ENCODE assay signal across 28 cellular contexts in genomic region chr11:68179847-68180246, GRCh38. TPM values are rescaled to one million over a fixed set of nuclear protein-coding genes. Genes with fewer than 3 reads are reported as not detected.
DNase-seq lines count a peak whose midpoint lies in the region; ATAC-seq, FAIRE-seq and TF ChIP-seq lines count a peak whose summit lies in the region.
"Had no signal": no experiment of that assay in that cellular context is flagged by ENCODE, and none has a peak within 500 bp of the region (broad histone marks: within the 10 kb centered on the region; RNA-seq: fewer than 3 reads in every experiment).

No MANE protein-coding gene starts in this region.

- no peak overlapping the region for H4K91ac ChIP-seq in IMR-90 (ENCODE audit: insufficient read depth, low read depth, low read length)

- H3K4me1 Mint-ChIP-seq in activated T-helper 1 cell treated with anti-CD3 and anti-CD28 coated beads, Interleukin-12 subunit alpha, Interleukin-12 subunit beta, Interleukin-2, Interleukin-4 antibody, amounts not matched to agents 30 ng/mL and 10 ng/mL and 1 ng/mL, durations not matched to agents 14 hours and 24 hours and 36 hours (ENCODE audit: low read depth): peaks cover 4% of the 10 kb centered on the region
- H3K4me1 Mint-ChIP-seq: CD14-positive monocyte; CD8-positive, alpha-beta memory T cell had no signal

- POLR2A ChIA-PET in IMR-90 (lab: Charles Lee; ENCODE audit: unreplicated experiment) (no interaction called here), K562 (lab: Yijun Ruan, JAX) (interaction anchor here (0.8 kb wide), 1 partner anchor 12 kb away, joined by 4 read pairs; no protein-coding TSS in a partner anchor)

- H3K4me1 ChIP-seq in cardiac muscle cell (ENCODE audit: low read depth) (peaks cover 7% of the 10 kb centered on the region), IMR-90 (ENCODE audit: control insufficient read depth, insufficient read depth, low read length) (peaks cover 3% of the 10 kb centered on the region), K562 (replicated peaks in 1 of 2; ENCODE audit: control insufficient read depth in 2 of 2, insufficient read depth in 2 of 2, low read length in 2 of 2) (no peaks in the 10 kb centered on the region), thyroid gland (peaks cover 29 to 35% of the 10 kb centered on the region in 2 donors)
- H3K4me1 ChIP-seq: BE2C, HAP-1 had no signal

- TF ChIP-seq CTCF in cardiac muscle cell (IDR thresholded peaks at IDR 0.05; ENCODE audit: low read depth, low read length): no peak
- TF ChIP-seq CTCF in IMR-90 (conservative IDR thresholded peaks at IDR 0.05; ENCODE audit: low read depth, low read length): no peak
- no peak for TF ChIP-seq CTCF in K562 (IDR thresholded peaks at IDR 0.05 in 2 of 3, conservative IDR thresholded peaks at IDR 0.05 in 1 of 3; ENCODE audit: insufficient read depth in 2 of 3, low read depth in 1 of 3, low read length in 3 of 3)
- no peak for TF ChIP-seq CTCF in thyroid gland (IDR thresholded peaks at IDR 0.05)

- no peak overlapping the region for H2AK5ac ChIP-seq in IMR-90 (ENCODE audit: low read depth, low read length)

- no peak overlapping the region for H3K4ac ChIP-seq in IMR-90 (ENCODE audit: low read depth, low read length)

- H2AK9ac ChIP-seq in IMR-90 (replicated peaks; ENCODE audit: low read depth, low read length, poor library complexity): no peak overlapping the region

- peaks cover 0 to 3% of the 10 kb centered on the region in 2 experiments; a peak in 2 of 4 replicates for H3K79me1 ChIP-seq in IMR-90 (ENCODE audit: low read depth in 1 of 2, low read length in 2 of 2)

- H3K4me3 Mint-ChIP-seq in activated T-helper 1 cell treated with anti-CD3 and anti-CD28 coated beads, Interleukin-12 subunit alpha, Interleukin-12 subunit beta, Interleukin-2, Interleukin-4 antibody, amounts not matched to agents 30 ng/mL and 10 ng/mL and 1 ng/mL, durations not matched to agents 14 hours and 24 hours and 36 hours: no peak overlapping the region
- H3K4me3 Mint-ChIP-seq: CD14-positive monocyte; CD4-positive, alpha-beta T cell; CD8-positive, alpha-beta memory T cell; HFFc6 had no signal

- no TSS peak for BruUV-seq in IMR-90 (replicated peaks; lab: Mats Ljungman, UMichigan)
- no TSS peak for BruUV-seq in K562 (replicated peaks; lab: Mats Ljungman, UMichigan)

- H3K4me3 ChIP-seq in cardiac muscle cell: no peak overlapping the region
- no peak overlapping the region for H3K4me3 ChIP-seq in IMR-90 (ENCODE audit: insufficient read depth, low read depth, low read length)
- no peak overlapping the region for H3K4me3 ChIP-seq in K562
- H3K4me3 ChIP-seq in thyroid gland (replicated peaks in 1 of 3): no peak overlapping the region
- H3K4me3 ChIP-seq: BLaER1 treated with 17β-estradiol and CSF1 and Interleukin-3, amounts not matched to agents 10 nM and 100 nM; GM23248; HAP-1 had no signal

- no peak overlapping the region for H2AFZ ChIP-seq in IMR-90 (replicated peaks; ENCODE audit: low read length, poor library complexity)
- H2AFZ ChIP-seq in K562 (ENCODE audit: low read depth, low read length): no peak overlapping the region
- H2AFZ ChIP-seq: GM23248 had no signal

- H3K36me3 Mint-ChIP-seq in activated T-helper 1 cell treated with anti-CD3 and anti-CD28 coated beads, Interleukin-12 subunit alpha, Interleukin-12 subunit beta, Interleukin-2, Interleukin-4 antibody, amounts not matched to agents 30 ng/mL and 10 ng/mL and 1 ng/mL, durations not matched to agents 14 hours and 24 hours and 36 hours (ENCODE audit: low read depth): peaks cover 23% of the 10 kb centered on the region

- H3K9me3 Mint-ChIP-seq in activated T-helper 1 cell treated with anti-CD3 and anti-CD28 coated beads, Interleukin-12 subunit alpha, Interleukin-12 subunit beta, Interleukin-2, Interleukin-4 antibody, amounts not matched to agents 30 ng/mL and 10 ng/mL and 1 ng/mL, durations not matched to agents 14 hours and 24 hours and 36 hours: no peaks in the 10 kb centered on the region
- H3K9me3 Mint-ChIP-seq: CD14-positive monocyte; CD4-positive, alpha-beta T cell; CD8-positive, alpha-beta memory T cell; HFFc6 had no signal

- no peak for DNase-seq in cardiac muscle cell (ENCODE audit: low read depth in 1 of 2, low spot score in 1 of 2)
- no peak for DNase-seq in left ventricle myocardium superior
- DNase-seq in IMR-90: no peak
- no peak for DNase-seq in K562 (ENCODE audit: extremely low read depth in 1 of 4, low spot score in 3 of 4)
- no peak for DNase-seq in thyroid gland
- DNase-seq in NCI-H1092 (lab: John Stamatoyannopoulos, UW): no peak
- DNase-seq in activated T-helper 1 cell treated with anti-CD3 and anti-CD28 coated beads, Interleukin-12 subunit alpha, Interleukin-12 subunit beta, Interleukin-2, Interleukin-4 antibody, amounts not matched to agents 30 ng/mL and 10 ng/mL and 1 ng/mL, durations not matched to agents 14 hours and 24 hours and 36 hours (ENCODE audit: low spot score): no peak
- DNase-seq: ACHN; AML-193; BE2C; CD4-positive, alpha-beta T cell; CD8-positive, alpha-beta memory T cell; DMS 273 treated with DMSO at 0.1 percent for 48 hours; DMS79; EL; GDM1; GM23248; HFFc6 had no signal

- H3K27me3 Mint-ChIP-seq in activated T-helper 1 cell treated with anti-CD3 and anti-CD28 coated beads, Interleukin-12 subunit alpha, Interleukin-12 subunit beta, Interleukin-2, Interleukin-4 antibody, amounts not matched to agents 30 ng/mL and 10 ng/mL and 1 ng/mL, durations not matched to agents 14 hours and 24 hours and 36 hours (ENCODE audit: insufficient read depth): no peaks in the 10 kb centered on the region
- H3K27me3 Mint-ChIP-seq: CD4-positive, alpha-beta T cell; CD8-positive, alpha-beta memory T cell had no signal

- no peak overlapping the region for H3K27ac Mint-ChIP-seq in activated T-helper 1 cell treated with anti-CD3 and anti-CD28 coated beads, Interleukin-12 subunit alpha, Interleukin-12 subunit beta, Interleukin-2, Interleukin-4 antibody, amounts not matched to agents 30 ng/mL and 10 ng/mL and 1 ng/mL, durations not matched to agents 14 hours and 24 hours and 36 hours
- H3K27ac Mint-ChIP-seq: CD4-positive, alpha-beta T cell; HFFc6 had no signal

- H3K4me2 ChIP-seq in IMR-90 (ENCODE audit: low read depth, low read length) (no peak overlapping the region), K562 (ENCODE audit: insufficient read depth, low read length) (no peak overlapping the region)
- H3K4me2 ChIP-seq: BLaER1 treated with 17β-estradiol and CSF1 and Interleukin-3, amounts not matched to agents 10 nM and 100 nM had no signal

- ATAC-seq in left ventricle myocardium superior (no peak), IMR-90 (ENCODE audit: low read depth) (no peak), K562 (no peak), GM19395 (IDR thresholded peaks at IDR 0.05; ENCODE audit: unreplicated experiment) (no peak)

- H3K9ac ChIP-seq in IMR-90 (ENCODE audit: low read depth, low read length): no peak overlapping the region
- H3K9ac ChIP-seq in K562 (ENCODE audit: insufficient read depth in 1 of 2, low read depth in 2 of 2, low read length in 2 of 2): no peak overlapping the region
- H3K9ac ChIP-seq: GM23248 had no signal

- H3K27ac ChIP-seq in cardiac muscle cell (peak overlapping the region; percentile 34), IMR-90 (ENCODE audit: insufficient read depth, low read length) (no peak overlapping the region), K562 (ENCODE audit: extremely low read depth, low read depth, low read length) (no peak overlapping the region), thyroid gland (peak overlapping the region; percentile 71 to 84 (median 78))
- H3K27ac ChIP-seq: 22Rv1; BLaER1 treated with 17β-estradiol and CSF1 and Interleukin-3, amounts not matched to agents 10 nM and 100 nM; GM23248 had no signal

- no peak overlapping the region for H3K23ac ChIP-seq in IMR-90 (ENCODE audit: low read depth, low read length)

- in situ Hi-C loops in IMR-90 (cut with MboI; ENCODE audit: low sequenced_read_pairs) (loop anchor here (10.0 kb wide), 1 partner anchor 115 kb away; no protein-coding TSS in a partner anchor), K562 (cut with MboI) (no loop called here)

- H4K20me1 ChIP-seq in IMR-90 (ENCODE audit: insufficient read depth, low read length) (no peaks in the 10 kb centered on the region; the same call in 1 of the 2 replicates), K562 (replicated peaks; ENCODE audit: control insufficient read depth, insufficient read depth, low read length) (no peaks in the 10 kb centered on the region)

- no peak overlapping the region for H3K18ac ChIP-seq in IMR-90 (ENCODE audit: low read depth, low read length)

- H3K79me2 ChIP-seq in K562 (ENCODE audit: control insufficient read depth, insufficient read depth, low read length): no peaks in the 10 kb centered on the region

- intact Hi-C loops in left ventricle myocardium superior (cut with micrococcal nuclease) (no loop called here), IMR-90 (cut with micrococcal nuclease) (no loop called here), K562 (cut with micrococcal nuclease) (no loop called here), thyroid gland (cut with DNase I) (no loop called here)
- intact Hi-C loops in activated T-helper 1 cell treated with anti-CD3 and anti-CD28 coated beads, Interleukin-12 subunit alpha, Interleukin-12 subunit beta, Interleukin-2, Interleukin-4 antibody, amounts not matched to agents 30 ng/mL and 10 ng/mL and 1 ng/mL, durations not matched to agents 14 hours and 24 hours and 36 hours (cut with micrococcal nuclease): no loop called here

- no peak overlapping the region for H2BK20ac ChIP-seq in IMR-90 (ENCODE audit: low read depth, low read length)

- no peak overlapping the region for H4K8ac ChIP-seq in IMR-90 (ENCODE audit: low read depth in 2 of 2, low read length in 2 of 2)

- no peak overlapping the region for H3K56ac ChIP-seq in IMR-90 (ENCODE audit: extremely low read depth, insufficient read depth, low read length)

- H2BK15ac ChIP-seq in IMR-90 (ENCODE audit: low read depth, low read length): no peak overlapping the region

- TF ChIP-seq RAD21 in IMR-90 (IDR thresholded peaks at IDR 0.05; ENCODE audit: low read length) (no peak), K562 (CRISPR knock-in tag; conservative IDR thresholded peaks at IDR 0.05 in 1 of 2, IDR thresholded peaks at IDR 0.05 in 1 of 2) (no peak)

- dilution Hi-C loops in IMR-90 (cut with HindIII; ENCODE audit: low sequenced_read_pairs, unreplicated experiment): no loop called here

- no peaks in the 10 kb centered on the region for H3K27me3 ChIP-seq in cardiac muscle cell
- H3K27me3 ChIP-seq in IMR-90 (ENCODE audit: control insufficient read depth, insufficient read depth, low read length): no peaks in the 10 kb centered on the region
- no peaks in the 10 kb centered on the region for H3K27me3 ChIP-seq in K562 (ENCODE audit: control insufficient read depth in 2 of 2, insufficient read depth in 2 of 2, low read length in 2 of 2)
- H3K27me3 ChIP-seq in thyroid gland: no peaks in the 10 kb centered on the region
- H3K27me3 ChIP-seq: BE2C; BLaER1 treated with 17β-estradiol and CSF1 and Interleukin-3, amounts not matched to agents 10 nM and 100 nM had no signal

- H2BK5ac ChIP-seq in IMR-90 (ENCODE audit: low read depth, low read length, poor library complexity, severe bottlenecking): no peak overlapping the region

- CTCF ChIA-PET in IMR-90 (lab: Yijun Ruan, JAX): no interaction called here
- CTCF ChIA-PET in K562 (lab: Yijun Ruan, JAX; ENCODE audit: low intra/inter-chr PET ratio): no interaction called here

- H3K36me3 ChIP-seq in cardiac muscle cell (peaks cover 45% of the 10 kb centered on the region), IMR-90 (ENCODE audit: control insufficient read depth, insufficient read depth, low read length) (peaks cover 30% of the 10 kb centered on the region), K562 (ENCODE audit: control insufficient read depth, insufficient read depth, low read length) (peaks cover 39% of the 10 kb centered on the region), thyroid gland (peaks cover 7 to 19% of the 10 kb centered on the region in 2 donors)

- no peak for TF ChIP-seq POLR2A in IMR-90 (IDR thresholded peaks at IDR 0.05; ENCODE audit: low read depth, low read length)
- no peak for TF ChIP-seq POLR2A in K562 (conservative IDR thresholded peaks at IDR 0.05)
- TF ChIP-seq POLR2A in thyroid gland (IDR thresholded peaks at IDR 0.05): no peak

- FAIRE-seq in K562 (lab: Jason Lieb, UNC): no peak
- FAIRE-seq: A204.1, D721Med, GM12891, GM18507, H54 had no signal

- H3K9me3 ChIP-seq in cardiac muscle cell (ENCODE audit: low read depth) (no peaks in the 10 kb centered on the region), IMR-90 (ENCODE audit: control insufficient read depth, insufficient read depth, low read length) (no peaks in the 10 kb centered on the region), K562 (replicated peaks; ENCODE audit: control insufficient read depth, insufficient read depth, low read depth, low read length) (no peaks in the 10 kb centered on the region), thyroid gland (no peaks in the 10 kb centered on the region)
- H3K9me3 ChIP-seq: BE2C; BLaER1 treated with 17β-estradiol and CSF1 and Interleukin-3, amounts not matched to agents 10 nM and 100 nM; HAP-1 had no signal

- H2BK120ac ChIP-seq in IMR-90 (ENCODE audit: low read depth, low read length): no peak overlapping the region

- H3K9me1 ChIP-seq in IMR-90 (ENCODE audit: insufficient read depth, low read length) (peaks cover 2% of the 10 kb centered on the region; the same call in 1 of the 2 replicates), K562 (ENCODE audit: control insufficient read depth, insufficient read depth, low read length) (no peaks in the 10 kb centered on the region)

- TF ChIP-seq EP300 in K562 (IDR thresholded peaks at IDR 0.05; ENCODE audit: low read length): no peak

- no peak overlapping the region for H4K5ac ChIP-seq in IMR-90 (ENCODE audit: low read depth, low read length)

- H3K14ac ChIP-seq in IMR-90 (replicated peaks; ENCODE audit: low read depth, low read length): no peak overlapping the region

- WGBS in IMR-90 (ENCODE audit: extremely low coverage in 2 of 2, insufficient read length in 1 of 2), 2 experiments: no CpG with 5 or more reads among the region's 2 CpGs
- 92% methylated on average over 2 of the region's 2 CpGs for WGBS in K562 (ENCODE audit: insufficient coverage, low coverage, missing lambda C conversion rate)
- WGBS in thyroid gland, 2 donors: 93 to 96% methylated on average over 2 of the region's 2 CpGs

RNA-seq across cellular contexts. Expression of gene KMT5B, which starts 33.2 kb away (rescaled TPM):
- total RNA-seq in cardiac muscle cell (29.1 and 36.7 TPM in 2 replicates), left ventricle myocardium superior (30.4 TPM), IMR-90 (2012; rRNA removed) (13.4 and 26.1 TPM in 2 replicates), K562 (2014; rRNA removed) (15.5 and 20.8 TPM in 2 replicates), K562 (2014; rRNA removed; fragmentation: Illumina TruSeq; extraction: Trizol) (24.6 and 29.4 TPM in 2 replicates), K562 (2015; rRNA removed; fragmentation: Illumina TruSeq; extraction: Trizol) (21.3 and 22.0 TPM in 2 replicates), K562 (2021) (22.7 and 24.7 TPM in 2 replicates), thyroid gland (10 to 100 TPM; 57.4 to 84.2 (median 67.4) TPM)
- polyA plus RNA-seq in cardiac muscle cell (34.1 and 35.9 TPM in 2 replicates), IMR-90 (2012; rRNA removed) (9.6 and 11.2 TPM in 2 replicates), K562 (2011; rRNA removed) (18.9 and 20.9 TPM in 2 replicates), K562 (2014; fragmentation: Illumina TruSeq; extraction: Trizol) (27.3 and 29.2 TPM in 2 replicates), K562 (2014; fragmentation: Nextera tagmentation; extraction: Ambion mirVana) (1 to 10 TPM; 7.3 to 7.4 TPM), K562 (2014; rRNA removed) (16.3 and 20.4 TPM in 2 replicates)
- 2.9 and 4.4 TPM in 2 replicates for polyA plus RNA-seq in IMR-90 (2012; cell fraction: cytosol; rRNA removed)
- 5.9 and 30.5 TPM in 2 replicates for polyA plus RNA-seq in IMR-90 (2012; cell fraction: nucleus; rRNA removed; ENCODE audit: low replicate concordance)
- total RNA-seq in K562 (2011; cell fraction: chromatin; rRNA removed; ENCODE audit: low replicate concordance): 25.4 and 66.1 TPM in 2 replicates
- total RNA-seq in K562 (2011; cell fraction: nucleolus; rRNA removed): 10.5 and 14.7 TPM in 2 replicates
- 19.0 and 28.4 TPM in 2 replicates for total RNA-seq in K562 (2011; cell fraction: nucleoplasm; rRNA removed)
- 4.5 and 9.3 TPM in 2 replicates for polyA plus RNA-seq in K562 (2011; cell fraction: cytosol; rRNA removed)
- polyA plus RNA-seq in K562 (2011; cell fraction: nucleus; rRNA removed): 13.0 and 16.5 TPM in 2 replicates
- polyA plus RNA-seq in K562 (2012): 18.2 and 21.9 TPM in 2 replicates
- polyA minus RNA-seq in K562 (2011; rRNA and poly(A)+ RNA removed): 31.7 and 36.9 TPM in 2 replicates
- polyA minus RNA-seq in K562 (2011; cell fraction: cytosol; rRNA and poly(A)+ RNA removed): 9.8 and 10.7 TPM in 2 replicates
- 10.1 and 14.9 TPM in 2 replicates for polyA minus RNA-seq in K562 (2011; cell fraction: nucleus; rRNA and poly(A)+ RNA removed)
- total RNA-seq in activated T-helper 1 cell treated with anti-CD3 and anti-CD28 coated beads, Interleukin-12 subunit alpha, Interleukin-12 subunit beta, Interleukin-2, Interleukin-4 antibody, amounts not matched to agents 30 ng/mL and 10 ng/mL and 1 ng/mL, durations not matched to agents 14 hours and 24 hours and 36 hours: 32.1 and 37.3 TPM in 2 replicates

RNA-seq across cellular contexts. Expression of gene CHKA, which starts 58.7 kb away (rescaled TPM):
- total RNA-seq in cardiac muscle cell: 49.2 and 143 TPM in 2 replicates
- polyA plus RNA-seq in cardiac muscle cell: 37.6 and 41.3 TPM in 2 replicates
- 10.6 TPM for total RNA-seq in left ventricle myocardium superior
- total RNA-seq in IMR-90 (2012; rRNA removed): 4.5 and 6.7 TPM in 2 replicates
- polyA plus RNA-seq in IMR-90 (2012; rRNA removed): 6.9 and 8.4 TPM in 2 replicates
- polyA plus RNA-seq in IMR-90 (2012; cell fraction: cytosol; rRNA removed): 3.5 and 3.9 TPM in 2 replicates
- polyA plus RNA-seq in IMR-90 (2012; cell fraction: nucleus; rRNA removed; ENCODE audit: low replicate concordance): 32.6 and 52.6 TPM in 2 replicates
- total RNA-seq in K562 (2011; cell fraction: chromatin; rRNA removed; ENCODE audit: low replicate concordance): 73.9 and 131 TPM in 2 replicates
- 41.7 and 54.3 TPM in 2 replicates for total RNA-seq in K562 (2011; cell fraction: nucleolus; rRNA removed)
- 82.8 and 110 TPM in 2 replicates for total RNA-seq in K562 (2011; cell fraction: nucleoplasm; rRNA removed)
- total RNA-seq in K562 (2014; rRNA removed): 30.2 and 41.1 TPM in 2 replicates
- total RNA-seq in K562 (2014; rRNA removed; fragmentation: Illumina TruSeq; extraction: Trizol): 26.5 and 34.3 TPM in 2 replicates
- 34.2 and 37.0 TPM in 2 replicates for total RNA-seq in K562 (2015; rRNA removed; fragmentation: Illumina TruSeq; extraction: Trizol)
- 36.5 and 41.4 TPM in 2 replicates for total RNA-seq in K562 (2021)
- 21.1 and 24.3 TPM in 2 replicates for polyA plus RNA-seq in K562 (2011; rRNA removed)
- polyA plus RNA-seq in K562 (2011; cell fraction: cytosol; rRNA removed): 14.9 and 18.8 TPM in 2 replicates
- 46.9 and 59.6 TPM in 2 replicates for polyA plus RNA-seq in K562 (2011; cell fraction: nucleus; rRNA removed)
- 24.3 and 24.8 TPM in 2 replicates for polyA plus RNA-seq in K562 (2012)
- 22.6 and 30.2 TPM in 2 replicates for polyA plus RNA-seq in K562 (2014; fragmentation: Illumina TruSeq; extraction: Trizol)
- polyA plus RNA-seq in K562 (2014; fragmentation: Nextera tagmentation; extraction: Ambion mirVana): 1 to 10 TPM; 3.6 to 6.7 TPM
- polyA plus RNA-seq in K562 (2014; rRNA removed): 34.7 and 34.8 TPM in 2 replicates
- polyA minus RNA-seq in K562 (2011; rRNA and poly(A)+ RNA removed): 30.6 and 34.6 TPM in 2 replicates
- 12.8 and 13.7 TPM in 2 replicates for polyA minus RNA-seq in K562 (2011; cell fraction: cytosol; rRNA and poly(A)+ RNA removed)
- polyA minus RNA-seq in K562 (2011; cell fraction: nucleus; rRNA and poly(A)+ RNA removed): 15.5 and 26.4 TPM in 2 replicates
- total RNA-seq in thyroid gland: 100 to 1,000 TPM in 1 of 4 donors, 10 to 100 TPM in 3; 86.8 to 106 (median 93.1) TPM
- total RNA-seq in activated T-helper 1 cell treated with anti-CD3 and anti-CD28 coated beads, Interleukin-12 subunit alpha, Interleukin-12 subunit beta, Interleukin-2, Interleukin-4 antibody, amounts not matched to agents 30 ng/mL and 10 ng/mL and 1 ng/mL, durations not matched to agents 14 hours and 24 hours and 36 hours: 13.2 and 13.7 TPM in 2 replicates

Comparison
In these comparisons a context has a peak if more than half of its experiments do, and no peak if none do; other contexts are left out.
1. H3K27ac ChIP-seq: peak in cardiac muscle cell (single experiment) and thyroid gland (3 of 3); none in IMR-90 (single experiment) and K562 (single experiment).